Comparison of ENCODE assay signal across 8 cellular contexts in the genomic region with DNA sequence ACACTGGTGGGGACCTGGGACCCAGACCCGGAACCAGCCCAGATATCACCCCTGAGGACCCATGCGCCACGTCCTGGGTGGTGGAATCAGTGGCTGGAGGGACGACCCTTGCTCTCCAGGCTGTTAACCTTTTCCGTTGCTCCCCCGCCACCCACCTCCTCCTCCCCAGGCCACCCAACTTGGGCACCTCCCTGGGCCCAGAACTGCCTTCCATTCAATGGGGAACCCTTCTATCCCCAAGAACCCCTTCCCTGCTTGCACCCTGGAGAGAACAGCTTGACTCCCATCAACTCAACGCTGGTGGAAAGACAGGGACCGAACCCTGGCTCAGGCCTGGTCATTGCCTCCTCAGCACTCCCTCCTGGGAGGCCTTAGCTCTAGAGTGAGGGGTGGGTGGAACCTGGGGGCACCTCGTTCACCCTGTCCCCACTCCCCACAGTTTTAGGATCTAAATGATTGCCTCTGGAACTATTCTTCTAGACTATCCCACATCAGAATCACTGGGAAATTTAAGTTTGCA. TPM values are rescaled to one million over a fixed set of nuclear protein-coding genes. Genes with fewer than 3 reads are reported as not detected.
DNase-seq lines count a peak whose midpoint lies in the region; ATAC-seq and TF ChIP-seq lines count a peak whose summit lies in the region.

No MANE protein-coding gene starts in this region.

- peaks cover 59% of the 10 kb centered on the region for H3K4me1 Mint-ChIP-seq in dendritic cell treated with granulocyte-macrophage colony-stimulating factor and Interleukin-4, amounts not matched to agents 40 ng/mL and 50 ng/mL, for 4 days (ENCODE audit: low read depth)

- peak overlapping the region; percentile 99 for H3K4me2 ChIP-seq in BLaER1
- H3K4me2 ChIP-seq in KMS-11: peak overlapping the region; percentile 80
- peak overlapping the region; percentile 39 for H3K4me2 ChIP-seq in neural cell (ENCODE audit: low read length)

- H3K27ac Mint-ChIP-seq in dendritic cell treated with granulocyte-macrophage colony-stimulating factor and Interleukin-4, amounts not matched to agents 40 ng/mL and 50 ng/mL, for 4 days: peak overlapping the region; percentile 95

- H3K4me3 ChIP-seq in BLaER1 (peak overlapping the region; percentile 87), KMS-11 (IDR thresholded peaks at IDR 0.05; ENCODE audit: insufficient read depth, low read depth, low read length) (no peak overlapping the region), neural cell (ENCODE audit: low read length) (peak overlapping the region; percentile 97), mucosa of descending colon (no peak overlapping the region)

- H2AFZ ChIP-seq in KMS-11 (ENCODE audit: low read depth) (peak overlapping the region; percentile 98), neural cell (ENCODE audit: low read depth, low read length) (peak overlapping the region; percentile 76)

- peaks cover 23% of the 10 kb centered on the region for H3K36me3 Mint-ChIP-seq in dendritic cell treated with granulocyte-macrophage colony-stimulating factor and Interleukin-4, amounts not matched to agents 40 ng/mL and 50 ng/mL, for 4 days (ENCODE audit: low read depth)

- DNase-seq in globus pallidus (ENCODE audit: low spot score) (no peak), anterior cingulate cortex (lab: John Stamatoyannopoulos, UW) (no peak), NCI-H2029 treated with DMSO at 0.1 percent for 48 hours (lab: John Stamatoyannopoulos, UW) (no peak), mucosa of descending colon (no peak)

- no peak for TF ChIP-seq EP300 in neural cell (conservative IDR thresholded peaks at IDR 0.05; ENCODE audit: poor library complexity, severe bottlenecking)

- peaks cover 3% of the 10 kb centered on the region for H3K27me3 Mint-ChIP-seq in dendritic cell treated with granulocyte-macrophage colony-stimulating factor and Interleukin-4, amounts not matched to agents 40 ng/mL and 50 ng/mL, for 4 days

- TF ChIP-seq CTCF in KMS-11 (conservative IDR thresholded peaks at IDR 0.05; ENCODE audit: low read depth, low read length): no peak
- no peak for TF ChIP-seq CTCF in neural cell (IDR thresholded peaks at IDR 0.05; ENCODE audit: poor library complexity, severe bottlenecking)
- no peak for TF ChIP-seq CTCF in mucosa of descending colon (IDR thresholded peaks at IDR 0.05)

- peak overlapping the region; percentile 63 for H3K4me3 Mint-ChIP-seq in dendritic cell treated with granulocyte-macrophage colony-stimulating factor and Interleukin-4, amounts not matched to agents 40 ng/mL and 50 ng/mL, for 4 days

- no peaks in the 10 kb centered on the region for H3F3A ChIP-seq in neural cell (ENCODE audit: insufficient read depth, low read length, poor library complexity, severe bottlenecking)

- no peak for TF ChIP-seq RAD21 in neural cell (conservative IDR thresholded peaks at IDR 0.05)

- H3K4me1 ChIP-seq in BLaER1: peaks cover 49% of the 10 kb centered on the region
- peaks cover 6% of the 10 kb centered on the region for H3K4me1 ChIP-seq in KMS-11 (ENCODE audit: low read depth, poor library complexity, severe bottlenecking)
- peaks cover 29% of the 10 kb centered on the region for H3K4me1 ChIP-seq in mucosa of descending colon (ENCODE audit: low read depth)

- H3K79me2 ChIP-seq in KMS-11 (ENCODE audit: insufficient read depth, low read depth): no peaks in the 10 kb centered on the region
- no peaks in the 10 kb centered on the region for H3K79me2 ChIP-seq in neural cell (replicated peaks; ENCODE audit: insufficient read depth, low read length)

- intact Hi-C loops in dendritic cell treated with granulocyte-macrophage colony-stimulating factor and Interleukin-4, amounts not matched to agents 40 ng/mL and 50 ng/mL, for 4 days (cut with micrococcal nuclease): loop anchor here (1.0 kb wide), 3 partner anchors 35 to 107 kb away; no protein-coding TSS in a partner anchor
- intact Hi-C loops in mucosa of descending colon (cut with DNase I, micrococcal nuclease): no loop called here

- H3K9ac ChIP-seq in BLaER1 (peak overlapping the region; percentile 94), KMS-11 (peak overlapping the region; percentile 92; the same call in 1 of the 2 replicates), neural cell (ENCODE audit: low read length) (peak overlapping the region; percentile 88)

- H3K9me3 ChIP-seq in BLaER1 (no peaks in the 10 kb centered on the region), neural cell (ENCODE audit: low read length) (no peaks in the 10 kb centered on the region), mucosa of descending colon (no peaks in the 10 kb centered on the region)

- H3K27me3 ChIP-seq in BLaER1 (no peaks in the 10 kb centered on the region), KMS-11 (ENCODE audit: insufficient read depth, low read depth) (peaks cover 6% of the 10 kb centered on the region; the same call in 1 of the 2 replicates), neural cell (ENCODE audit: insufficient read depth, low read depth, low read length) (no peaks in the 10 kb centered on the region)

- peaks cover 20% of the 10 kb centered on the region; the same call in 1 of the 2 replicates for H4K20me1 ChIP-seq in BLaER1
- no peaks in the 10 kb centered on the region for H4K20me1 ChIP-seq in KMS-11 (ENCODE audit: insufficient read depth)
- H4K20me1 ChIP-seq in neural cell (ENCODE audit: insufficient read depth): no peaks in the 10 kb centered on the region

- H3K36me3 ChIP-seq in BLaER1: peaks cover 3% of the 10 kb centered on the region; the same call in 1 of the 2 replicates
- no peaks in the 10 kb centered on the region for H3K36me3 ChIP-seq in KMS-11 (ENCODE audit: insufficient read depth)
- no peaks in the 10 kb centered on the region for H3K36me3 ChIP-seq in neural cell (ENCODE audit: insufficient read depth, low read length)
- no peaks in the 10 kb centered on the region for H3K36me3 ChIP-seq in mucosa of descending colon (ENCODE audit: low read depth)

- H3K9me3 Mint-ChIP-seq in dendritic cell treated with granulocyte-macrophage colony-stimulating factor and Interleukin-4, amounts not matched to agents 40 ng/mL and 50 ng/mL, for 4 days: no peaks in the 10 kb centered on the region

- ATAC-seq in mucosa of descending colon: no peak

- H3K9me2 ChIP-seq in neural cell (ENCODE audit: insufficient read depth, low read length): no peaks in the 10 kb centered on the region

- H3K27ac ChIP-seq in BLaER1 (peak overlapping the region; percentile 94), KMS-11 (no peak overlapping the region), neural cell (ENCODE audit: low read length) (no peak overlapping the region)

TF ChIP-seq in neural cell, 6 proteins besides CTCF, POLR2A, EP300 and RAD21:
- TF ChIP-seq, protein P1, sequence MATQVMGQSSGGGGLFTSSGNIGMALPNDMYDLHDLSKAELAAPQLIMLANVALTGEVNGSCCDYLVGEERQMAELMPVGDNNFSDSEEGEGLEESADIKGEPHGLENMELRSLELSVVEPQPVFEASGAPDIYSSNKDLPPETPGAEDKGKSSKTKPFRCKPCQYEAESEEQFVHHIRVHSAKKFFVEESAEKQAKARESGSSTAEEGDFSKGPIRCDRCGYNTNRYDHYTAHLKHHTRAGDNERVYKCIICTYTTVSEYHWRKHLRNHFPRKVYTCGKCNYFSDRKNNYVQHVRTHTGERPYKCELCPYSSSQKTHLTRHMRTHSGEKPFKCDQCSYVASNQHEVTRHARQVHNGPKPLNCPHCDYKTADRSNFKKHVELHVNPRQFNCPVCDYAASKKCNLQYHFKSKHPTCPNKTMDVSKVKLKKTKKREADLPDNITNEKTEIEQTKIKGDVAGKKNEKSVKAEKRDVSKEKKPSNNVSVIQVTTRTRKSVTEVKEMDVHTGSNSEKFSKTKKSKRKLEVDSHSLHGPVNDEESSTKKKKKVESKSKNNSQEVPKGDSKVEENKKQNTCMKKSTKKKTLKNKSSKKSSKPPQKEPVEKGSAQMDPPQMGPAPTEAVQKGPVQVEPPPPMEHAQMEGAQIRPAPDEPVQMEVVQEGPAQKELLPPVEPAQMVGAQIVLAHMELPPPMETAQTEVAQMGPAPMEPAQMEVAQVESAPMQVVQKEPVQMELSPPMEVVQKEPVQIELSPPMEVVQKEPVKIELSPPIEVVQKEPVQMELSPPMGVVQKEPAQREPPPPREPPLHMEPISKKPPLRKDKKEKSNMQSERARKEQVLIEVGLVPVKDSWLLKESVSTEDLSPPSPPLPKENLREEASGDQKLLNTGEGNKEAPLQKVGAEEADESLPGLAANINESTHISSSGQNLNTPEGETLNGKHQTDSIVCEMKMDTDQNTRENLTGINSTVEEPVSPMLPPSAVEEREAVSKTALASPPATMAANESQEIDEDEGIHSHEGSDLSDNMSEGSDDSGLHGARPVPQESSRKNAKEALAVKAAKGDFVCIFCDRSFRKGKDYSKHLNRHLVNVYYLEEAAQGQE (IDR thresholded peaks at IDR 0.05; ENCODE audit: borderline replicate concordance): no peak
- TF ChIP-seq EZH2 (IDR thresholded peaks at IDR 0.05; ENCODE audit: borderline replicate concordance, insufficient read depth, low read length, poor library complexity, severe bottlenecking) (no peak), TAF1 (IDR thresholded peaks at IDR 0.05; ENCODE audit: low read depth) (no peak), MXI1 (conservative IDR thresholded peaks at IDR 0.05; ENCODE audit: poor library complexity, severe bottlenecking) (no peak), POLR2AphosphoS5 (IDR thresholded peaks at IDR 0.05) (no peak)

RNA-seq across cellular contexts. Expression of a gene that starts 5.7 kb away (rescaled TPM):
- polyA plus RNA-seq in neural cell: not detected in 2 replicates
- polyA minus RNA-seq in neural cell: not detected in 2 replicates
- total RNA-seq in mucosa of descending colon: 100 to 1,000 TPM; 394 to 627 (median 413) TPM

RNA-seq across cellular contexts. Expression of a gene that starts 13.4 kb away (rescaled TPM):
- polyA plus RNA-seq in neural cell: not detected in 2 replicates
- polyA minus RNA-seq in neural cell: 0.46 TPM in 1 of 2 replicates, not detected in the other
- 1 to 10 TPM in 2 of 3 donors, under 1 TPM in 1; 0.69 to 4.0 (median 2.1) TPM for total RNA-seq in mucosa of descending colon

RNA-seq across cellular contexts. Expression of a gene that starts 23.0 kb away (rescaled TPM):
- polyA plus RNA-seq in neural cell: 0.37 TPM in 1 of 2 replicates, not detected in the other
- not detected in 2 replicates for polyA minus RNA-seq in neural cell
- total RNA-seq in mucosa of descending colon: 100 to 1,000 TPM in 1 of 3 donors, 10 to 100 TPM in 2; 49.1 to 102 (median 75.5) TPM

RNA-seq across cellular contexts. Expression of a gene that starts 35.9 kb away (rescaled TPM):
- polyA plus RNA-seq in neural cell: 11.4 and 23.0 TPM in 2 replicates
- 5.1 and 5.7 TPM in 2 replicates for polyA minus RNA-seq in neural cell
- 10 to 100 TPM; 23.7 to 26.0 (median 25.7) TPM for total RNA-seq in mucosa of descending colon

RNA-seq across cellular contexts. Expression of a gene that starts 36.0 kb away (rescaled TPM):
- 19.0 and 23.7 TPM in 2 replicates for polyA plus RNA-seq in neural cell
- polyA minus RNA-seq in neural cell: 6.3 and 7.1 TPM in 2 replicates
- 10 to 100 TPM; 19.7 to 33.3 (median 26.5) TPM for total RNA-seq in mucosa of descending colon

Comparison
In these comparisons a context has a peak if more than half of its experiments do, and no peak if none do; other contexts are left out.
1. H3K4me2 ChIP-seq: peak in every context shown above with its lines; median percentile 99 in BLaER1; 80 in KMS-11; 39 in neural cell.
2. H3K4me3 ChIP-seq: peak in BLaER1 (single experiment) and neural cell (single experiment); none in KMS-11 (single experiment) and mucosa of descending colon (single experiment).
3. Peak in every context shown above with its lines, with median percentiles within 50 percentile points of each other: H3K9ac ChIP-seq.